13 cellular contexts compared by ENCODE assay signal in genomic region chr5:62431735-62432617, GRCh38. TPM values are rescaled to one million over a fixed set of nuclear protein-coding genes. Genes with fewer than 3 reads are reported as not detected.
DNase-seq lines count a peak whose midpoint lies in the region; ATAC-seq and TF ChIP-seq lines count a peak whose summit lies in the region.
"Had no signal": no experiment of that assay in that cellular context is flagged by ENCODE, and none has a peak within 500 bp of the region (broad histone marks: within the 10 kb centered on the region; RNA-seq: fewer than 3 reads in every experiment).

No MANE protein-coding gene starts in this region.

- DNase-seq in SIG-M5 treated with dmso at 0.1 percent for 504 hours (lab: John Stamatoyannopoulos, UW; ENCODE audit: unreplicated experiment) (peak; percentile 21), SIG-M5 (lab: John Stamatoyannopoulos, UW) (no peak), body of pancreas (peak in 2 of 4 donors; percentile 16 to 22), iPS-NIHi7 (ENCODE audit: extremely low spot score) (peak; percentile 9), suprapubic skin (ENCODE audit: low spot score in 2 of 2) (no peak), NCI-H187 (lab: John Stamatoyannopoulos, UW) (no peak), NCI-H1417 (lab: John Stamatoyannopoulos, UW) (no peak)
- DNase-seq in activated CD8-positive, alpha-beta memory T cell treated with anti-CD3 and anti-CD28 coated beads for 24 hours = no peak
- DNase-seq: 8988T; activated CD4-positive, alpha-beta T cell treated with anti-CD3 and anti-CD28 coated beads, Interleukin-2, amount 10 ng/mL, durations not matched to agents 24 days and 14 days; HCEC 1CT; NCI-H1092 had no signal

- no peak for TF ChIP-seq POLR2A in body of pancreas (IDR thresholded peaks at IDR 0.05)
- TF ChIP-seq POLR2A in suprapubic skin (IDR thresholded peaks at IDR 0.05) = no peak

- WGBS in body of pancreas, 2 donors = 58 to 62% methylated on average over 10 of the region's 10 CpGs
- 71% methylated on average over 10 of the region's 10 CpGs for WGBS in suprapubic skin

- intact Hi-C loops in body of pancreas (cut with DNase I) = no loop called here

- TF ChIP-seq CTCF in body of pancreas (IDR thresholded peaks at IDR 0.05) (no peak), suprapubic skin (IDR thresholded peaks at IDR 0.05) (no peak)

- no peak for TF ChIP-seq EP300 in suprapubic skin (IDR thresholded peaks at IDR 0.05)

- H3K4me3 ChIP-seq in body of pancreas = no peak overlapping the region
- no peak overlapping the region for H3K4me3 ChIP-seq in suprapubic skin
- H3K4me3 ChIP-seq: adrenal gland had no signal

- no peaks in the 10 kb centered on the region for H3K27me3 ChIP-seq in body of pancreas
- no peaks in the 10 kb centered on the region for H3K27me3 ChIP-seq in suprapubic skin
- H3K27me3 ChIP-seq: adrenal gland had no signal

- peak; percentile 52 for ATAC-seq in body of pancreas

- H3K36me3 ChIP-seq in body of pancreas (replicated peaks in 1 of 2; ENCODE audit: insufficient read depth in 1 of 2, low read depth in 2 of 2) = no peaks in the 10 kb centered on the region
- no peaks in the 10 kb centered on the region for H3K36me3 ChIP-seq in suprapubic skin
- H3K36me3 ChIP-seq: adrenal gland had no signal

- H3K4me1 ChIP-seq in body of pancreas = peaks cover 21% of the 10 kb centered on the region
- H3K4me1 ChIP-seq in suprapubic skin = peaks cover 32% of the 10 kb centered on the region

- H3K9me3 ChIP-seq in body of pancreas (no peaks in the 10 kb centered on the region), suprapubic skin (no peaks in the 10 kb centered on the region)
- H3K9me3 ChIP-seq: adrenal gland had no signal

- peak overlapping the region in 2 of 4 donors; percentile 7 to 19 for H3K27ac ChIP-seq in body of pancreas
- H3K27ac ChIP-seq in suprapubic skin = peak overlapping the region; percentile 63

RNA-seq across cellular contexts. Expression of gene IPO11, which starts 19.4 kb away (rescaled TPM):
- total RNA-seq in body of pancreas (10 to 100 TPM; 10.9 to 13.2 TPM), suprapubic skin (10 to 100 TPM; 12.0 to 23.7 (median 20.8) TPM)

RNA-seq across cellular contexts. Expression of gene DIMT1, which starts 28.3 kb away (rescaled TPM):
- 10 to 100 TPM in 1 of 2 donors, 1 to 10 TPM in 1; 5.9 to 21.8 TPM for total RNA-seq in body of pancreas
- 10 to 100 TPM; 11.7 to 24.8 (median 19.0) TPM for total RNA-seq in suprapubic skin

Comparison
In these comparisons a context has a peak if more than half of its experiments do, and no peak if none do; other contexts are left out.
1. DNase-seq: peak in SIG-M5 treated with dmso at 0.1 percent for 504 hours (single experiment) and iPS-NIHi7 (single experiment); none in SIG-M5 (single experiment), suprapubic skin (0 of 2), activated CD8-positive, alpha-beta memory T cell treated with anti-CD3 and anti-CD28 coated beads for 24 hours (single experiment), NCI-H187 (0 of 2) and NCI-H1417 (0 of 3).